In the genomic region with DNA sequence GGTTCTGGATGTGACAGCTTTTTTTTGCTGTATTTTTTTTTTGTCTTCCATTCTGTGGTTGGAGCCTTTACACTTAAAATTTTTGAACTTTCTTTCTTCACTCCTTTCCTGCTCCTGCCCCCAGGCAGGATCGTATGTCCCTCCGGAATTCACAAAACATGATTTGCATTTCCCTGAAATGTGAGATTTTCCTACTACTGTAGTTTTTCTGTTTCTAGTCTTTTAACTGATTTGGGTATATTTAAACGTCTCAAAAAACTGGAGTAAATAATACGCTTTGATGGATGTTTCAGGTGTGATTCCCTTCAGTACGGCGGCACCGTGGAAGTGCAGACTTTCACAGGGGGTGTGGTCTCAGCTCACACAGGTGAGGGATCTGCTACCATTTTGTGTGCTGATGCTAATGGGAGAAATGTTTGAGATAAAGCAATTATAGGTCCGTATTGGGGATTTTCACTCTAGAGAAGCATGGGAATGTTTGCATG, we compare ENCODE assay signal across 1 cellular context.
TF ChIP-seq lines count a peak whose summit lies in the region.

No MANE protein-coding gene starts in this region.

TF ChIP-seq in HepG2, 621 proteins besides CTCF, POLR2A, EP300 and RAD21 (continued from another document):
- TF ChIP-seq, protein P1, sequence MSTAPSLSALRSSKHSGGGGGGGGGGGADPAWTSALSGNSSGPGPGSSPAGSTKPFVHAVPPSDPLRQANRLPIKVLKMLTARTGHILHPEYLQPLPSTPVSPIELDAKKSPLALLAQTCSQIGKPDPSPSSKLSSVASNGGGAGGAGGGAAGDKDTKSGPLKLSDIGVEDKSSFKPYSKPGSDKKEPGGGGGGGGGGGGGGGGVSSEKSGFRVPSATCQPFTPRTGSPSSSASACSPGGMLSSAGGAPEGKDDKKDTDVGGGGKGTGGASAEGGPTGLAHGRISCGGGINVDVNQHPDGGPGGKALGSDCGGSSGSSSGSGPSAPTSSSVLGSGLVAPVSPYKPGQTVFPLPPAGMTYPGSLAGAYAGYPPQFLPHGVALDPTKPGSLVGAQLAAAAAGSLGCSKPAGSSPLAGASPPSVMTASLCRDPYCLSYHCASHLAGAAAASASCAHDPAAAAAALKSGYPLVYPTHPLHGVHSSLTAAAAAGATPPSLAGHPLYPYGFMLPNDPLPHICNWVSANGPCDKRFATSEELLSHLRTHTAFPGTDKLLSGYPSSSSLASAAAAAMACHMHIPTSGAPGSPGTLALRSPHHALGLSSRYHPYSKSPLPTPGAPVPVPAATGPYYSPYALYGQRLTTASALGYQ (CRISPR knock-in tag; IDR thresholded peaks at IDR 0.05): peak; percentile 48; the same call in 1 of the 2 replicates
- TF ChIP-seq BRCA1 (CRISPR knock-in tag; IDR thresholded peaks at IDR 0.05) (0 out of 2 replicates have a peak, but pooled peaks have one; percentile 2), RBM39 (IDR thresholded peaks at IDR 0.05; ENCODE audit: low read depth, low read length, poor library complexity, severe bottlenecking) (no peak), SMARCC2 (IDR thresholded peaks at IDR 0.05) (no peak), ARHGAP35 (CRISPR knock-in tag; IDR thresholded peaks at IDR 0.05; ENCODE audit: borderline replicate concordance) (no peak), TOPORS (CRISPR knock-in tag; IDR thresholded peaks at IDR 0.05) (peak; percentile 10; the same call in 1 of the 2 replicates), TMF1 (CRISPR knock-in tag; IDR thresholded peaks at IDR 0.05; ENCODE audit: low read depth) (no peak), ZSCAN30 (CRISPR knock-in tag; IDR thresholded peaks at IDR 0.05) (0 out of 2 replicates have a peak, but pooled peaks have one; percentile 77)
- TF ChIP-seq, protein P2, sequence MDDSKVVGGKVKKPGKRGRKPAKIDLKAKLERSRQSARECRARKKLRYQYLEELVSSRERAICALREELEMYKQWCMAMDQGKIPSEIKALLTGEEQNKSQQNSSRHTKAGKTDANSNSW (CRISPR knock-in tag; IDR thresholded peaks at IDR 0.05; ENCODE audit: borderline replicate concordance): no peak
